ENCODE assay signal across 1 cellular context in genomic region chr12:120495723-120496352, GRCh38.
TF ChIP-seq lines count a peak whose summit lies in the region.

Gene DYNLL1, plus strand, starts transcription at chr12:120496113. Its CDS starts 309 bp downstream, at chr12:120496422.

TF ChIP-seq in HepG2, 621 proteins besides CTCF, POLR2A, EP300 and RAD21 (continued from another document and continues in another):
- no peak for TF ChIP-seq ZNF784 (CRISPR knock-in tag; IDR thresholded peaks at IDR 0.05; ENCODE audit: borderline replicate concordance)
- TF ChIP-seq CHCHD3 (CRISPR knock-in tag; IDR thresholded peaks at IDR 0.05) = no peak
- peak; percentile 79; the same call in 1 of the 2 replicates for TF ChIP-seq MYC (CRISPR knock-in tag; IDR thresholded peaks at IDR 0.05; ENCODE audit: borderline replicate concordance)
- no peak for TF ChIP-seq TRIM22 (IDR thresholded peaks at IDR 0.05)
- TF ChIP-seq DBP (CRISPR knock-in tag; IDR thresholded peaks at IDR 0.05; ENCODE audit: not compliant biosample characterization) = no peak
- no peak for TF ChIP-seq ADNP (CRISPR knock-in tag; IDR thresholded peaks at IDR 0.05)
- peak; percentile 82; the same call in 1 of the 2 replicates for TF ChIP-seq RFXANK (CRISPR knock-in tag; IDR thresholded peaks at IDR 0.05)
- no peak for TF ChIP-seq MTF1 (CRISPR knock-in tag; IDR thresholded peaks at IDR 0.05)
- TF ChIP-seq HOXD1 (CRISPR knock-in tag; IDR thresholded peaks at IDR 0.05) = peak; percentile 40; the same call in 1 of the 2 replicates
- TF ChIP-seq HMG20B (CRISPR knock-in tag; conservative IDR thresholded peaks at IDR 0.05) = no peak
- no peak for TF ChIP-seq ZBTB10 (CRISPR knock-in tag; IDR thresholded peaks at IDR 0.05; ENCODE audit: borderline replicate concordance)
- TF ChIP-seq SETDB1 (CRISPR knock-in tag; IDR thresholded peaks at IDR 0.05; ENCODE audit: borderline replicate concordance) = no peak
- TF ChIP-seq SNAI1 (CRISPR knock-in tag; IDR thresholded peaks at IDR 0.05; ENCODE audit: borderline replicate concordance) = peak; percentile 64; the same call in 1 of the 2 replicates
- no peak for TF ChIP-seq PHB2 (IDR thresholded peaks at IDR 0.05; ENCODE audit: partially characterized antibody)
- TF ChIP-seq ATF1 (CRISPR knock-in tag; IDR thresholded peaks at IDR 0.05) = peak; percentile 57
- TF ChIP-seq PHF21A (CRISPR knock-in tag; IDR thresholded peaks at IDR 0.05) = peak; percentile 74; the same call in 1 of the 2 replicates
- no peak for TF ChIP-seq FOXP1 (IDR thresholded peaks at IDR 0.05)
- TF ChIP-seq FOXP1 (CRISPR knock-in tag; IDR thresholded peaks at IDR 0.05) = no peak
- peak; percentile 40; the same call in 1 of the 2 replicates for TF ChIP-seq MED13 (CRISPR knock-in tag; IDR thresholded peaks at IDR 0.05)
- TF ChIP-seq DDIT3 (CRISPR knock-in tag; IDR thresholded peaks at IDR 0.05) = no peak
- no peak for TF ChIP-seq ZBTB20 (CRISPR knock-in tag; IDR thresholded peaks at IDR 0.05; ENCODE audit: borderline replicate concordance, low read depth)
- TF ChIP-seq ZNF607 (CRISPR knock-in tag; IDR thresholded peaks at IDR 0.05; ENCODE audit: borderline replicate concordance) = no peak
- no peak for TF ChIP-seq FIP1L1 (IDR thresholded peaks at IDR 0.05; ENCODE audit: borderline replicate concordance, insufficient read depth, low read depth, low read length)
- no peak; the same call in 1 of the 2 replicates for TF ChIP-seq ZSCAN30 (CRISPR knock-in tag; IDR thresholded peaks at IDR 0.05)
- no peak for TF ChIP-seq HINFP (CRISPR knock-in tag; IDR thresholded peaks at IDR 0.05; ENCODE audit: low read depth)
- no peak for TF ChIP-seq LCORL (IDR thresholded peaks at IDR 0.05)
- TF ChIP-seq LCORL (CRISPR knock-in tag; IDR thresholded peaks at IDR 0.05) = no peak
- peak; percentile 84 for TF ChIP-seq ZNF275 (CRISPR knock-in tag; IDR thresholded peaks at IDR 0.05; ENCODE audit: borderline replicate concordance)
- no peak for TF ChIP-seq ZEB1 (IDR thresholded peaks at IDR 0.05; ENCODE audit: insufficient replicate concordance, low read depth)
- TF ChIP-seq ZNF724P (CRISPR knock-in tag; IDR thresholded peaks at IDR 0.05; ENCODE audit: borderline replicate concordance) = no peak
- no peak for TF ChIP-seq ZC3H4 (CRISPR knock-in tag; IDR thresholded peaks at IDR 0.05; ENCODE audit: borderline replicate concordance)
- peak; percentile 16 for TF ChIP-seq SKI (IDR thresholded peaks at IDR 0.05; ENCODE audit: partially characterized antibody)
- TF ChIP-seq AFF4 (CRISPR knock-in tag; IDR thresholded peaks at IDR 0.05) = no peak
- no peak for TF ChIP-seq BRF2 (CRISPR knock-in tag; IDR thresholded peaks at IDR 0.05)
- TF ChIP-seq IRF2 (CRISPR knock-in tag; IDR thresholded peaks at IDR 0.05) = peak; percentile 33; the same call in 1 of the 2 replicates
- peak; percentile 68; the same call in 1 of the 2 replicates for TF ChIP-seq GFI1 (CRISPR knock-in tag; IDR thresholded peaks at IDR 0.05; ENCODE audit: borderline replicate concordance)
- peak; percentile 56; the same call in 1 of the 2 replicates for TF ChIP-seq THAP7 (CRISPR knock-in tag; IDR thresholded peaks at IDR 0.05)
- peak; percentile 80 for TF ChIP-seq CREB1 (IDR thresholded peaks at IDR 0.05)
- TF ChIP-seq CREB1 (CRISPR knock-in tag; IDR thresholded peaks at IDR 0.05) = no peak
- TF ChIP-seq KDM5B (CRISPR knock-in tag; IDR thresholded peaks at IDR 0.05; ENCODE audit: borderline replicate concordance) = peak; percentile 87; the same call in 1 of the 2 replicates
- peak; percentile 55; the same call in 1 of the 2 replicates for TF ChIP-seq BORCS8-MEF2B (CRISPR knock-in tag; IDR thresholded peaks at IDR 0.05)
- TF ChIP-seq ZNF773 (CRISPR knock-in tag; IDR thresholded peaks at IDR 0.05; ENCODE audit: borderline replicate concordance) = no peak
- TF ChIP-seq SPEN (CRISPR knock-in tag; IDR thresholded peaks at IDR 0.05; ENCODE audit: low read depth) = peak; percentile 62; the same call in 1 of the 2 replicates
- TF ChIP-seq ZNF883 (CRISPR knock-in tag; IDR thresholded peaks at IDR 0.05; ENCODE audit: not compliant biosample characterization) = no peak
- no peak for TF ChIP-seq MZF1 (CRISPR knock-in tag; IDR thresholded peaks at IDR 0.05; ENCODE audit: borderline replicate concordance)
- TF ChIP-seq RBFOX2 (IDR thresholded peaks at IDR 0.05; ENCODE audit: low read depth, low read length) = peak; percentile 97
- no peak for TF ChIP-seq IKZF1 (IDR thresholded peaks at IDR 0.05)
- TF ChIP-seq FOXP4 (CRISPR knock-in tag; IDR thresholded peaks at IDR 0.05) = peak; percentile 27; the same call in 1 of the 2 replicates
- no peak for TF ChIP-seq ZNF629 (CRISPR knock-in tag; conservative IDR thresholded peaks at IDR 0.05)
- no peak for TF ChIP-seq TCF7L2 (IDR thresholded peaks at IDR 0.05; ENCODE audit: low read depth, low read length)
